2 cellular contexts compared by ENCODE assay signal in the genomic region with DNA sequence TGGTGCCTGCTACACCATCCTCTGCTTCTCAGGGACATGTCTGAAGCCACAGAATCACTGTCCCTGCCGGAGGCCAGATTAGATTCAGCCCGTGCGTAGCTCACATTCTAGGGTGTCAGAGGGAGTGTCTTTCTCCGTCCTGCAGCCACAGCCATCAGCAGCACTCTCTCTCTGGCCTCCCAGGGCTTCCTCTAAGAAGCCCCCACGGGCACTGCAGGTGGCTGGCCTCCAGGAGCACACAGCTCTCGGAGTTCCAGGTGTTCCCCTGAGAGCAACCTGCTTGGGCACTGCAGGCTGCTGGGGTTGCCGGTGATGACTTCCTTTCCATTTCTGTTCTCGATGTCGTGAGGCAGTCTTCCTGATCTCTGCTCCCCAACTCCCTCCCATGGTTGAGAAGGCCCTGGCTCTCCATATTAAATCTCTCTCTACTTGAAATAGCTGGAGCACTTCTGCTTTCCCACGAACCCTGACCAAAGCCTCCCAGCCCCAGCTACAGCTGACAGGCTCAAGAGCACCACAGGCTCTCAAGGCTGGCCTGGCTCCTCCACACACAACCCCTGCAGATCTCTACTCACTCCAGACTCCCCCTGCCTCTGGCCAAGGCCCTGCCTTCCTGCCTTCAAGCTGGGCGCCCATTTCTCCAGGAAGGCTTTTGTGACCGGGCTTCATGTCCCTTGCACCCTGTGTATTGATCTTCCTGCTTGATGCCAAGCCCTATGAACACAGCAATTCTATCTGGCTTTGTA.
TF ChIP-seq lines count a peak whose summit lies in the region.

No MANE protein-coding gene starts in this region.

TF ChIP-seq in IMR-90, 13 proteins besides CTCF, POLR2A, EP300 and RAD21:
- TF ChIP-seq RFX5 (IDR thresholded peaks at IDR 0.05; ENCODE audit: low read depth, low read length) (no peak), MAZ (IDR thresholded peaks at IDR 0.05; ENCODE audit: borderline replicate concordance, low read depth, low read length) (no peak), NFE2L2 (IDR thresholded peaks at IDR 0.05; ENCODE audit: low read depth, low read length) (no peak), BHLHE40 (IDR thresholded peaks at IDR 0.05; ENCODE audit: low read depth, low read length) (no peak), SMC3 (IDR thresholded peaks at IDR 0.05; ENCODE audit: low read depth, low read length) (no peak), MAFK (IDR thresholded peaks at IDR 0.05; ENCODE audit: low read depth, low read length) (no peak), FOS (IDR thresholded peaks at IDR 0.05; ENCODE audit: low read depth, low read length) (no peak), CHD1 (IDR thresholded peaks at IDR 0.05; ENCODE audit: low read depth, low read length) (no peak), MXI1 (IDR thresholded peaks at IDR 0.05; ENCODE audit: borderline replicate concordance, low read depth, low read length) (no peak), RCOR1 (IDR thresholded peaks at IDR 0.05; ENCODE audit: insufficient replicate concordance, low read length) (no peak), CEBPB (IDR thresholded peaks at IDR 0.05; ENCODE audit: low read depth, low read length) (no peak)
- TF ChIP-seq, protein P1, sequence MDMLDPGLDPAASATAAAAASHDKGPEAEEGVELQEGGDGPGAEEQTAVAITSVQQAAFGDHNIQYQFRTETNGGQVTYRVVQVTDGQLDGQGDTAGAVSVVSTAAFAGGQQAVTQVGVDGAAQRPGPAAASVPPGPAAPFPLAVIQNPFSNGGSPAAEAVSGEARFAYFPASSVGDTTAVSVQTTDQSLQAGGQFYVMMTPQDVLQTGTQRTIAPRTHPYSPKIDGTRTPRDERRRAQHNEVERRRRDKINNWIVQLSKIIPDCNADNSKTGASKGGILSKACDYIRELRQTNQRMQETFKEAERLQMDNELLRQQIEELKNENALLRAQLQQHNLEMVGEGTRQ (IDR thresholded peaks at IDR 0.05; ENCODE audit: low read depth, low read length) = no peak
- TF ChIP-seq, protein P2, sequence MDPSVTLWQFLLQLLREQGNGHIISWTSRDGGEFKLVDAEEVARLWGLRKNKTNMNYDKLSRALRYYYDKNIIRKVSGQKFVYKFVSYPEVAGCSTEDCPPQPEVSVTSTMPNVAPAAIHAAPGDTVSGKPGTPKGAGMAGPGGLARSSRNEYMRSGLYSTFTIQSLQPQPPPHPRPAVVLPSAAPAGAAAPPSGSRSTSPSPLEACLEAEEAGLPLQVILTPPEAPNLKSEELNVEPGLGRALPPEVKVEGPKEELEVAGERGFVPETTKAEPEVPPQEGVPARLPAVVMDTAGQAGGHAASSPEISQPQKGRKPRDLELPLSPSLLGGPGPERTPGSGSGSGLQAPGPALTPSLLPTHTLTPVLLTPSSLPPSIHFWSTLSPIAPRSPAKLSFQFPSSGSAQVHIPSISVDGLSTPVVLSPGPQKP (IDR thresholded peaks at IDR 0.05; ENCODE audit: borderline replicate concordance, low read depth, low read length) = no peak
TF ChIP-seq in IMR-90: peak in this region for 0.

TF ChIP-seq in H1, 55 proteins besides CTCF, POLR2A, EP300 and RAD21:
- TF ChIP-seq CBX5 (IDR thresholded peaks at IDR 0.05; ENCODE audit: low read depth, low read length) (no peak), BRCA1 (IDR thresholded peaks at IDR 0.05; ENCODE audit: low read depth, low read length) (no peak), ZNF274 (IDR thresholded peaks at IDR 0.05; ENCODE audit: borderline replicate concordance, extremely low read depth, low read length) (no peak), TEAD4 (IDR thresholded peaks at IDR 0.05; ENCODE audit: low read depth, low read length) (no peak), EGR1 (IDR thresholded peaks at IDR 0.05; ENCODE audit: borderline replicate concordance, low read depth, low read length) (no peak), RNF2 (IDR thresholded peaks at IDR 0.05; ENCODE audit: borderline replicate concordance, low read depth, low read length, missing control alignments, poor library complexity, severe bottlenecking) (no peak), TBP (IDR thresholded peaks at IDR 0.05; ENCODE audit: low read depth, low read length) (no peak), SIN3A (conservative IDR thresholded peaks at IDR 0.05 in 1 of 2, IDR thresholded peaks at IDR 0.05 in 1 of 2; ENCODE audit: low read depth in 1 of 2, low read length in 2 of 2) (no peak), SRF (IDR thresholded peaks at IDR 0.05; ENCODE audit: low read depth, low read length) (no peak), TAF7 (optimal IDR thresholded peaks at IDR 0.05; ENCODE audit: borderline replicate concordance, low read depth, low read length) (no peak)
- TF ChIP-seq, protein P3, sequence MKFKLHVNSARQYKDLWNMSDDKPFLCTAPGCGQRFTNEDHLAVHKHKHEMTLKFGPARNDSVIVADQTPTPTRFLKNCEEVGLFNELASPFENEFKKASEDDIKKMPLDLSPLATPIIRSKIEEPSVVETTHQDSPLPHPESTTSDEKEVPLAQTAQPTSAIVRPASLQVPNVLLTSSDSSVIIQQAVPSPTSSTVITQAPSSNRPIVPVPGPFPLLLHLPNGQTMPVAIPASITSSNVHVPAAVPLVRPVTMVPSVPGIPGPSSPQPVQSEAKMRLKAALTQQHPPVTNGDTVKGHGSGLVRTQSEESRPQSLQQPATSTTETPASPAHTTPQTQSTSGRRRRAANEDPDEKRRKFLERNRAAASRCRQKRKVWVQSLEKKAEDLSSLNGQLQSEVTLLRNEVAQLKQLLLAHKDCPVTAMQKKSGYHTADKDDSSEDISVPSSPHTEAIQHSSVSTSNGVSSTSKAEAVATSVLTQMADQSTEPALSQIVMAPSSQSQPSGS (IDR thresholded peaks at IDR 0.05; ENCODE audit: low read length) = no peak
